Comparison of ENCODE assay signal across 8 cellular contexts in the genomic region with DNA sequence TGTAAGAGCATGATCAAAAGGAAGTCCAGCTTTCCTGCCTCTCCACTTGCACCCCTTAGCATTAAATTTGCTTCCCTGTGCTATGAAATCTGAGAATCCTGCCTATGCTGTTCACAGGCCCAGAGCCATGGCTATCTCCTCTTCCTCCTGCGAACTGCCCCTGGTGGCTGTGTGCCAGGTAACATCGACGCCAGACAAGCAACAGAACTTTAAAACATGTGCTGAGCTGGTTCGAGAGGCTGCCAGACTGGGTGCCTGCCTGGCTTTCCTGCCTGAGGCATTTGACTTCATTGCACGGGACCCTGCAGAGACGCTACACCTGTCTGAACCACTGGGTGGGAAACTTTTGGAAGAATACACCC. TPM values are rescaled to one million over a fixed set of nuclear protein-coding genes. Genes with fewer than 3 reads are reported as not detected.
DNase-seq lines count a peak whose midpoint lies in the region; ATAC-seq and TF ChIP-seq lines count a peak whose summit lies in the region.

No MANE protein-coding gene starts in this region.

- peak overlapping the region; percentile 94 to 98 (median 96) for H3K27ac Mint-ChIP-seq in brain

- no peak for TF ChIP-seq POLR2A in thyroid gland (IDR thresholded peaks at IDR 0.05)

- peaks cover 12% of the 10 kb centered on the region for H3K27me3 Mint-ChIP-seq in brain

- no peak for TF ChIP-seq CTCF in AG04450 (IDR thresholded peaks at IDR 0.05; ENCODE audit: low read depth, low read length)
- TF ChIP-seq CTCF in brain (conservative IDR thresholded peaks at IDR 0.05): no peak
- no peak for TF ChIP-seq CTCF in thyroid gland (IDR thresholded peaks at IDR 0.05)

- intact Hi-C loops in thyroid gland (cut with DNase I): no loop called here

- H3K4me1 ChIP-seq in thyroid gland: peaks cover 20 to 36% of the 10 kb centered on the region in 2 donors

- H3K4me3 Mint-ChIP-seq in brain: peak overlapping the region; percentile 97 to 99 (median 98)

- CTCF ChIA-PET in AG04450 (lab: Charles Lee): no interaction called here

- peak; percentile 37 for ATAC-seq in left lobe of liver
- no peak for ATAC-seq in GM19324 (IDR thresholded peaks at IDR 0.05; ENCODE audit: low FRiP score, unreplicated experiment)

- peaks cover 47% of the 10 kb centered on the region for H3K36me3 Mint-ChIP-seq in brain

- 17 to 21% methylated on average over 6 of the region's 6 CpGs for WGBS in thyroid gland, 2 donors

- H3K27ac ChIP-seq in AG04450 (ENCODE audit: low read depth, low read length): peak overlapping the region; percentile 95
- peak overlapping the region; percentile 78 to 93 (median 93) for H3K27ac ChIP-seq in thyroid gland

- no peaks in the 10 kb centered on the region for H3K9me3 Mint-ChIP-seq in brain

- POLR2A ChIA-PET in AG04450 (lab: Yijun Ruan, JAX): interaction anchor here (1.8 kb wide), 1 partner anchor 35 kb away, joined by 6 read pairs; the partner anchor contains the start of gene UFC1

- H3K4me3 ChIP-seq in AG04450 (ENCODE audit: low read depth, low read length): peak overlapping the region; percentile 100
- peak overlapping the region; percentile 100 for H3K4me3 ChIP-seq in Jurkat, Clone E6-1 (ENCODE audit: low read length)
- H3K4me3 ChIP-seq in thyroid gland (replicated peaks in 1 of 3): peak overlapping the region in 1 of 3 donors; percentile 79

- DNase-seq in AG04450 (ENCODE audit: low read depth, low spot score): no peak
- DNase-seq in Jurkat, Clone E6-1 (ENCODE audit: low read depth, low spot score): peak; percentile 39
- DNase-seq in left lobe of liver (ENCODE audit: low spot score): peak; percentile 82
- peak; percentile 51 to 62 for DNase-seq in thyroid gland
- DNase-seq in HPDE6-E6E7 (ENCODE audit: extremely low spot score): no peak
- DNase-seq in SIG-M5 treated with dmso at 0.1 percent for 504 hours (lab: John Stamatoyannopoulos, UW; ENCODE audit: unreplicated experiment): no peak

- H3K9me3 ChIP-seq in AG04450 (ENCODE audit: control insufficient read depth, insufficient read depth, low read length): no peaks in the 10 kb centered on the region; the same call in 1 of the 2 replicates
- H3K9me3 ChIP-seq in thyroid gland: no peaks in the 10 kb centered on the region

- H3K27me3 ChIP-seq in AG04450 (ENCODE audit: control insufficient read depth, insufficient read depth, low read length) (no peaks in the 10 kb centered on the region), thyroid gland (no peaks in the 10 kb centered on the region)

- peaks cover 27 to 32% of the 10 kb centered on the region in 2 donors for H3K36me3 ChIP-seq in thyroid gland

- peaks cover 61% of the 10 kb centered on the region for H3K4me1 Mint-ChIP-seq in brain

RNA-seq across cellular contexts. Expression of gene NIT1, which starts 1.1 kb away (rescaled TPM):
- polyA plus RNA-seq in AG04450 (2011; rRNA removed) (19.2 and 24.3 TPM in 2 replicates), brain (ENCODE audit: insufficient read depth, low read depth, low replicate concordance) (40.7 TPM)
- 29.3 and 41.0 TPM in 2 replicates for polyA minus RNA-seq in AG04450 (2011; rRNA and poly(A)+ RNA removed)
- 65.0 TPM for polyA plus RNA-seq in Jurkat, Clone E6-1 (2012; ENCODE audit: insufficient read depth, insufficient read length)
- total RNA-seq in left lobe of liver (70.3 TPM), thyroid gland (10 to 100 TPM; 36.4 to 50.4 (median 47.9) TPM)

RNA-seq across cellular contexts. Expression of gene PFDN2, which starts 1.2 kb away (rescaled TPM):
- 84.2 and 101 TPM in 2 replicates for polyA plus RNA-seq in AG04450 (2011; rRNA removed)
- polyA minus RNA-seq in AG04450 (2011; rRNA and poly(A)+ RNA removed): 24.9 and 30.8 TPM in 2 replicates
- 319 TPM for polyA plus RNA-seq in Jurkat, Clone E6-1 (2012; ENCODE audit: insufficient read depth, insufficient read length)
- polyA plus RNA-seq in brain (ENCODE audit: insufficient read depth, low read depth, low replicate concordance): 194 TPM
- total RNA-seq in left lobe of liver: 22.0 TPM
- total RNA-seq in thyroid gland: 10 to 100 TPM; 23.8 to 58.2 (median 30.3) TPM

RNA-seq across cellular contexts. Expression of gene DEDD, which starts 13.5 kb away (rescaled TPM):
- polyA plus RNA-seq in AG04450 (2011; rRNA removed) (34.9 and 38.0 TPM in 2 replicates), brain (ENCODE audit: insufficient read depth, low read depth, low replicate concordance) (42.0 TPM)
- 56.3 and 84.7 TPM in 2 replicates for polyA minus RNA-seq in AG04450 (2011; rRNA and poly(A)+ RNA removed)
- polyA plus RNA-seq in Jurkat, Clone E6-1 (2012; ENCODE audit: insufficient read depth, insufficient read length): 57.1 TPM
- total RNA-seq in left lobe of liver (17.6 TPM), thyroid gland (10 to 100 TPM; 27.5 to 34.6 (median 31.1) TPM)

RNA-seq across cellular contexts. Expression of gene KLHDC9, which starts 20.8 kb away (rescaled TPM):
- polyA plus RNA-seq in AG04450 (2011; rRNA removed) (1.1 and 1.6 TPM in 2 replicates), brain (ENCODE audit: insufficient read depth, low read depth, low replicate concordance) (27.7 TPM)
- polyA minus RNA-seq in AG04450 (2011; rRNA and poly(A)+ RNA removed): not detected in 2 replicates
- not detected for polyA plus RNA-seq in Jurkat, Clone E6-1 (2012; ENCODE audit: insufficient read depth, insufficient read length)
- total RNA-seq in left lobe of liver (6.2 TPM), thyroid gland (10 to 100 TPM in 3 of 4 donors, 1 to 10 TPM in 1; 6.9 to 31.8 (median 19.2) TPM)

RNA-seq across cellular contexts. Expression of gene NECTIN4, which starts 29.6 kb away (rescaled TPM):
- polyA plus RNA-seq in AG04450 (2011; rRNA removed): 0.02 and 0.16 TPM in 2 replicates
- 0.05 and 0.70 TPM in 2 replicates for polyA minus RNA-seq in AG04450 (2011; rRNA and poly(A)+ RNA removed)
- not detected for polyA plus RNA-seq in Jurkat, Clone E6-1 (2012; ENCODE audit: insufficient read depth, insufficient read length)
- not detected for polyA plus RNA-seq in brain (ENCODE audit: insufficient read depth, low read depth, low replicate concordance)
- not detected for total RNA-seq in left lobe of liver
- total RNA-seq in thyroid gland: under 1 TPM in 1 of 4 donors, not detected in 3; 0.27 TPM

Comparison
In these comparisons a context has a peak if more than half of its experiments do, and no peak if none do; other contexts are left out.
1. DNase-seq: peak in Jurkat, Clone E6-1 (single experiment), left lobe of liver (single experiment) and thyroid gland (2 of 2); none in AG04450 (single experiment), HPDE6-E6E7 (single experiment) and SIG-M5 treated with dmso at 0.1 percent for 504 hours (single experiment).